Comparison of ENCODE assay signal across 11 cellular contexts in genomic region chr18:75727479-75727878, GRCh38.
DNase-seq lines count a peak whose midpoint lies in the region; ATAC-seq, FAIRE-seq and TF ChIP-seq lines count a peak whose summit lies in the region.
"Had no signal": no experiment of that assay in that cellular context is flagged by ENCODE, and none has a peak within 500 bp of the region (broad histone marks: within the 10 kb centered on the region; RNA-seq: fewer than 3 reads in every experiment).

No MANE protein-coding gene starts in this region.

- H4K91ac ChIP-seq in IMR-90 (ENCODE audit: insufficient read depth, low read depth, low read length), result no peak overlapping the region

- no peaks in the 10 kb centered on the region for H3K9me3 ChIP-seq in IMR-90 (ENCODE audit: control insufficient read depth, insufficient read depth, low read length)
- no peaks in the 10 kb centered on the region for H3K9me3 ChIP-seq in SK-N-MC (ENCODE audit: low read depth, low read length)
- H3K9me3 ChIP-seq in small intestine (ENCODE audit: control insufficient read depth, low read depth), result no peaks in the 10 kb centered on the region
- H3K9me3 ChIP-seq: pancreas had no signal

- peak; percentile 66 for TF ChIP-seq RAD21 in IMR-90 (IDR thresholded peaks at IDR 0.05; ENCODE audit: low read length)

- H3K36me3 ChIP-seq in IMR-90 (ENCODE audit: control insufficient read depth, insufficient read depth, low read length), result no peaks in the 10 kb centered on the region
- no peaks in the 10 kb centered on the region for H3K36me3 ChIP-seq in SK-N-MC (ENCODE audit: insufficient read depth, low read length)
- no peaks in the 10 kb centered on the region for H3K36me3 ChIP-seq in small intestine (ENCODE audit: control insufficient read depth in 2 of 2, insufficient read depth in 2 of 2, low read length in 2 of 2)
- H3K36me3 ChIP-seq: BLaER1 treated with 17β-estradiol and CSF1 and Interleukin-3, amounts not matched to agents 10 nM and 100 nM; pancreas had no signal

- ATAC-seq in IMR-90 (ENCODE audit: low read depth) (0 out of 2 replicates have a peak, but pooled peaks have one; percentile 44), HG02981 (IDR thresholded peaks at IDR 0.05; ENCODE audit: unreplicated experiment) (no peak)

- no TSS peak for BruUV-seq in IMR-90 (replicated peaks; lab: Mats Ljungman, UMichigan)

- no peak overlapping the region for H3K23ac ChIP-seq in IMR-90 (ENCODE audit: low read depth, low read length)

- dilution Hi-C loops in IMR-90 (cut with HindIII; ENCODE audit: low sequenced_read_pairs, unreplicated experiment), result no loop called here

- peaks cover 12% of the 10 kb centered on the region for H3K4me1 Mint-ChIP-seq in glutamatergic neuron (ENCODE audit: low read depth, unreplicated experiment)

- POLR2A ChIA-PET in IMR-90 (lab: Charles Lee; ENCODE audit: unreplicated experiment), result no interaction called here

- no peaks in the 10 kb centered on the region for H3K79me1 ChIP-seq in IMR-90 (ENCODE audit: low read depth in 1 of 2, low read length in 2 of 2)

- peaks cover 3% of the 10 kb centered on the region for H3K27me3 Mint-ChIP-seq in glutamatergic neuron (ENCODE audit: unreplicated experiment)

- H3K9ac ChIP-seq in IMR-90 (ENCODE audit: low read depth, low read length) (no peak overlapping the region), SK-N-MC (ENCODE audit: insufficient read length) (no peak overlapping the region)
- H3K9ac ChIP-seq: BLaER1 treated with 17β-estradiol and CSF1 and Interleukin-3, amounts not matched to agents 10 nM and 100 nM had no signal

- no peak overlapping the region for H3K4ac ChIP-seq in IMR-90 (ENCODE audit: low read depth, low read length)

- H3K4me1 ChIP-seq in IMR-90 (ENCODE audit: control insufficient read depth, insufficient read depth, low read length) (no peaks in the 10 kb centered on the region), small intestine (ENCODE audit: control insufficient read depth in 2 of 2, insufficient read depth in 1 of 2, low read depth in 1 of 2, low read length in 1 of 2) (no peaks in the 10 kb centered on the region)
- H3K4me1 ChIP-seq: BLaER1 treated with 17β-estradiol and CSF1 and Interleukin-3, amounts not matched to agents 10 nM and 100 nM; pancreas had no signal

- no peak overlapping the region for H3K4me2 ChIP-seq in IMR-90 (ENCODE audit: low read depth, low read length)
- H3K4me2 ChIP-seq: BLaER1 treated with 17β-estradiol and CSF1 and Interleukin-3, amounts not matched to agents 10 nM and 100 nM had no signal

- H4K20me1 ChIP-seq in IMR-90 (ENCODE audit: insufficient read depth, low read length), result no peaks in the 10 kb centered on the region
- H4K20me1 ChIP-seq: BLaER1 treated with 17β-estradiol and CSF1 and Interleukin-3, amounts not matched to agents 10 nM and 100 nM had no signal

- no peak overlapping the region for H4K5ac ChIP-seq in IMR-90 (ENCODE audit: low read depth, low read length)

- DNase-seq in NCI-H2029 (lab: John Stamatoyannopoulos, UW), result peak; percentile 26
- no peak for DNase-seq in NCI-H2029 treated with DMSO at 0.1 percent for 48 hours (lab: John Stamatoyannopoulos, UW)
- DNase-seq in IMR-90, result peak; percentile 30
- peak; percentile 8 for DNase-seq in SK-N-MC (ENCODE audit: low read depth, low spot score)
- peak; percentile 71 for DNase-seq in glutamatergic neuron
- peak; percentile 4 for DNase-seq in small intestine
- DNase-seq in GM19240 (ENCODE audit: insufficient read length, low spot score), result no peak

- H2AK5ac ChIP-seq in IMR-90 (ENCODE audit: low read depth, low read length), result no peak overlapping the region

- intact Hi-C loops in IMR-90 (cut with micrococcal nuclease), result loop anchor here (1.0 to 5.0 kb wide), 2 partner anchors 520 to 1075 kb away; no protein-coding TSS in a partner anchor

- no peak overlapping the region for H3K56ac ChIP-seq in IMR-90 (ENCODE audit: extremely low read depth, insufficient read depth, low read length)

- CTCF ChIA-PET in IMR-90 (lab: Yijun Ruan, JAX), result no interaction called here

- H3K9me3 Mint-ChIP-seq in glutamatergic neuron (ENCODE audit: unreplicated experiment), result peaks cover 2% of the 10 kb centered on the region

- H3K9me1 ChIP-seq in IMR-90 (ENCODE audit: insufficient read depth, low read length), result no peaks in the 10 kb centered on the region

- H2BK120ac ChIP-seq in IMR-90 (ENCODE audit: low read depth, low read length), result no peak overlapping the region

- H3K36me3 Mint-ChIP-seq in glutamatergic neuron (ENCODE audit: unreplicated experiment), result no peaks in the 10 kb centered on the region

- H3K4me3 ChIP-seq in IMR-90 (ENCODE audit: insufficient read depth, low read depth, low read length), result no peak overlapping the region
- H3K4me3 ChIP-seq in SK-N-MC, result no peak overlapping the region
- H3K4me3 ChIP-seq in small intestine (ENCODE audit: low read depth in 1 of 2, low read length in 2 of 2), result no peak overlapping the region
- H3K4me3 ChIP-seq: BLaER1 treated with 17β-estradiol and CSF1 and Interleukin-3, amounts not matched to agents 10 nM and 100 nM; pancreas had no signal

- no peak overlapping the region for H2BK5ac ChIP-seq in IMR-90 (ENCODE audit: low read depth, low read length, poor library complexity, severe bottlenecking)

- FAIRE-seq in small intestine (lab: Jason Lieb, UNC), result no peak
- FAIRE-seq: pancreas, TTC549 had no signal

- TF ChIP-seq POLR2A in IMR-90 (IDR thresholded peaks at IDR 0.05; ENCODE audit: low read depth, low read length), result no peak

- H2AFZ ChIP-seq in IMR-90 (replicated peaks; ENCODE audit: low read length, poor library complexity), result no peak overlapping the region

- H3K4me3 Mint-ChIP-seq in glutamatergic neuron (ENCODE audit: unreplicated experiment), result no peak overlapping the region

- H3K27ac ChIP-seq in IMR-90 (ENCODE audit: insufficient read depth, low read length), result no peak overlapping the region
- no peak overlapping the region for H3K27ac ChIP-seq in SK-N-MC
- no peak overlapping the region for H3K27ac ChIP-seq in small intestine (ENCODE audit: low read depth in 1 of 2, low read length in 1 of 2)
- H3K27ac ChIP-seq: BLaER1 treated with 17β-estradiol and CSF1 and Interleukin-3, amounts not matched to agents 10 nM and 100 nM; pancreas had no signal

- in situ Hi-C loops in IMR-90 (cut with MboI; ENCODE audit: low sequenced_read_pairs), result loop anchor here (25.0 kb wide), 1 partner anchor 1065 kb away; no protein-coding TSS in a partner anchor

- no peak overlapping the region for H2AK9ac ChIP-seq in IMR-90 (replicated peaks; ENCODE audit: low read depth, low read length, poor library complexity)

- no peak overlapping the region for H2BK15ac ChIP-seq in IMR-90 (ENCODE audit: low read depth, low read length)

- no peak overlapping the region for H2BK20ac ChIP-seq in IMR-90 (ENCODE audit: low read depth, low read length)

- TF ChIP-seq CTCF in IMR-90 (conservative IDR thresholded peaks at IDR 0.05; ENCODE audit: low read depth, low read length) (peak; percentile 48), glutamatergic neuron (IDR thresholded peaks at IDR 0.05; ENCODE audit: partially characterized antibody, unreplicated experiment) (peak; percentile 72)

- no peak overlapping the region for H4K8ac ChIP-seq in IMR-90 (ENCODE audit: low read depth in 2 of 2, low read length in 2 of 2)

- H3K27me3 ChIP-seq in IMR-90 (ENCODE audit: control insufficient read depth, insufficient read depth, low read length), result peaks cover 2% of the 10 kb centered on the region
- H3K27me3 ChIP-seq in small intestine (ENCODE audit: control insufficient read depth in 2 of 2, insufficient read depth in 2 of 2, low read length in 2 of 2), result no peaks in the 10 kb centered on the region
- H3K27me3 ChIP-seq: BLaER1 treated with 17β-estradiol and CSF1 and Interleukin-3, amounts not matched to agents 10 nM and 100 nM had no signal

- H3K27ac Mint-ChIP-seq in glutamatergic neuron (ENCODE audit: unreplicated experiment), result no peak overlapping the region

- 100% methylated on average over 1 of the region's 7 CpGs; no CpG with 5 or more reads in 1 of the 2 experiments for WGBS in IMR-90 (ENCODE audit: extremely low coverage in 2 of 2, insufficient read length in 1 of 2), 2 experiments
- 57 to 69% (median 62%) methylated on average over 7 of the region's 7 CpGs for WGBS in small intestine, 3 donors

- H3K14ac ChIP-seq in IMR-90 (replicated peaks; ENCODE audit: low read depth, low read length), result no peak overlapping the region

- H3K18ac ChIP-seq in IMR-90 (ENCODE audit: low read depth, low read length), result no peak overlapping the region

TF ChIP-seq in IMR-90, 13 proteins besides CTCF, POLR2A, EP300 and RAD21:
- TF ChIP-seq MAFK (IDR thresholded peaks at IDR 0.05; ENCODE audit: low read depth, low read length), result no peak
- peak; percentile 68 for TF ChIP-seq SMC3 (IDR thresholded peaks at IDR 0.05; ENCODE audit: low read depth, low read length)
- TF ChIP-seq USF2 (IDR thresholded peaks at IDR 0.05; ENCODE audit: low read depth, low read length), result no peak
- no peak for TF ChIP-seq CEBPB (IDR thresholded peaks at IDR 0.05; ENCODE audit: low read depth, low read length)

Comparison
In these comparisons a context has a peak if more than half of its experiments do, and no peak if none do; other contexts are left out.
1. DNase-seq: peak in NCI-H2029 (single experiment), IMR-90 (single experiment), SK-N-MC (single experiment), glutamatergic neuron (single experiment) and small intestine (single experiment); none in NCI-H2029 treated with DMSO at 0.1 percent for 48 hours (single experiment) and GM19240 (single experiment).